In genomic region chr13:54133721-54134120, GRCh38 we compare ENCODE assay signal across 2 cellular contexts.
TF ChIP-seq lines count a peak whose summit lies in the region.

No MANE protein-coding gene starts in this region.

TF ChIP-seq in GM23338, 12 proteins besides CTCF, POLR2A, EP300 and RAD21 (continued from another document):
- TF ChIP-seq, protein P1, sequence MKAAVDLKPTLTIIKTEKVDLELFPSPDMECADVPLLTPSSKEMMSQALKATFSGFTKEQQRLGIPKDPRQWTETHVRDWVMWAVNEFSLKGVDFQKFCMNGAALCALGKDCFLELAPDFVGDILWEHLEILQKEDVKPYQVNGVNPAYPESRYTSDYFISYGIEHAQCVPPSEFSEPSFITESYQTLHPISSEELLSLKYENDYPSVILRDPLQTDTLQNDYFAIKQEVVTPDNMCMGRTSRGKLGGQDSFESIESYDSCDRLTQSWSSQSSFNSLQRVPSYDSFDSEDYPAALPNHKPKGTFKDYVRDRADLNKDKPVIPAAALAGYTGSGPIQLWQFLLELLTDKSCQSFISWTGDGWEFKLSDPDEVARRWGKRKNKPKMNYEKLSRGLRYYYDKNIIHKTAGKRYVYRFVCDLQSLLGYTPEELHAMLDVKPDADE (IDR thresholded peaks at IDR 0.05), result no peak
- no peak for TF ChIP-seq ZNF114 (CRISPR knock-in tag; IDR thresholded peaks at IDR 0.05)
TF ChIP-seq in GM23338: peak in this region for 1.

TF ChIP-seq in WTC11, 78 proteins besides CTCF, POLR2A, EP300 and RAD21 (continued from another document):
- TF ChIP-seq AR (CRISPR knock-in tag; IDR thresholded peaks at IDR 0.05) (no peak), ZNF671 (CRISPR knock-in tag; IDR thresholded peaks at IDR 0.05) (no peak), GRHL2 (CRISPR knock-in tag; IDR thresholded peaks at IDR 0.05; ENCODE audit: insufficient replicate concordance, severe bottlenecking) (no peak), FOXP4 (CRISPR knock-in tag; IDR thresholded peaks at IDR 0.05) (no peak), NFYB (CRISPR knock-in tag; conservative IDR thresholded peaks at IDR 0.05; ENCODE audit: low read depth) (no peak), MYBL2 (CRISPR knock-in tag; IDR thresholded peaks at IDR 0.05) (no peak), TEAD1 (CRISPR knock-in tag; IDR thresholded peaks at IDR 0.05) (no peak), GTF2I (CRISPR knock-in tag; conservative IDR thresholded peaks at IDR 0.05) (no peak), ZSCAN18 (CRISPR knock-in tag; IDR thresholded peaks at IDR 0.05) (no peak), PRRX2 (CRISPR knock-in tag; IDR thresholded peaks at IDR 0.05) (no peak)
- TF ChIP-seq, protein P2, sequence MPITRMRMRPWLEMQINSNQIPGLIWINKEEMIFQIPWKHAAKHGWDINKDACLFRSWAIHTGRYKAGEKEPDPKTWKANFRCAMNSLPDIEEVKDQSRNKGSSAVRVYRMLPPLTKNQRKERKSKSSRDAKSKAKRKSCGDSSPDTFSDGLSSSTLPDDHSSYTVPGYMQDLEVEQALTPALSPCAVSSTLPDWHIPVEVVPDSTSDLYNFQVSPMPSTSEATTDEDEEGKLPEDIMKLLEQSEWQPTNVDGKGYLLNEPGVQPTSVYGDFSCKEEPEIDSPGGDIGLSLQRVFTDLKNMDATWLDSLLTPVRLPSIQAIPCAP (CRISPR knock-in tag; IDR thresholded peaks at IDR 0.05), result no peak
- TF ChIP-seq, protein P3, sequence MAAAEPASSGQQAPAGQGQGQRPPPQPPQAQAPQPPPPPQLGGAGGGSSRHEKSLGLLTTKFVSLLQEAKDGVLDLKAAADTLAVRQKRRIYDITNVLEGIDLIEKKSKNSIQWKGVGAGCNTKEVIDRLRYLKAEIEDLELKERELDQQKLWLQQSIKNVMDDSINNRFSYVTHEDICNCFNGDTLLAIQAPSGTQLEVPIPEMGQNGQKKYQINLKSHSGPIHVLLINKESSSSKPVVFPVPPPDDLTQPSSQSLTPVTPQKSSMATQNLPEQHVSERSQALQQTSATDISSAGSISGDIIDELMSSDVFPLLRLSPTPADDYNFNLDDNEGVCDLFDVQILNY (CRISPR knock-in tag; IDR thresholded peaks at IDR 0.05), result no peak
